18 cellular contexts compared by ENCODE assay signal in genomic region chr12:27486986-27487385, GRCh38. TPM values are rescaled to one million over a fixed set of nuclear protein-coding genes. Genes with fewer than 3 reads are reported as not detected.
DNase-seq lines count a peak whose midpoint lies in the region; ATAC-seq and TF ChIP-seq lines count a peak whose summit lies in the region.
"Had no signal": no experiment of that assay in that cellular context is flagged by ENCODE, and none has a peak within 500 bp of the region (broad histone marks: within the 10 kb centered on the region; RNA-seq: fewer than 3 reads in every experiment).

No MANE protein-coding gene starts in this region.

- in situ Hi-C loops in IMR-90 (cut with MboI; ENCODE audit: low sequenced_read_pairs): no loop called here

- no peaks in the 10 kb centered on the region for H3K36me3 ChIP-seq in IMR-90 (ENCODE audit: control insufficient read depth, insufficient read depth, low read length)
- H3K36me3 ChIP-seq in body of pancreas (replicated peaks in 1 of 2; ENCODE audit: insufficient read depth in 1 of 2, low read depth in 2 of 2): no peaks in the 10 kb centered on the region
- H3K36me3 ChIP-seq: BLaER1, HAP-1 had no signal

- H3K18ac ChIP-seq in IMR-90 (ENCODE audit: low read depth, low read length): no peak overlapping the region

- no peaks in the 10 kb centered on the region for H3K27me3 ChIP-seq in IMR-90 (ENCODE audit: control insufficient read depth, insufficient read depth, low read length)
- no peaks in the 10 kb centered on the region for H3K27me3 ChIP-seq in body of pancreas
- H3K27me3 ChIP-seq: BLaER1 had no signal

- H3K9me1 ChIP-seq in IMR-90 (ENCODE audit: insufficient read depth, low read length): no peaks in the 10 kb centered on the region

- H2BK15ac ChIP-seq in IMR-90 (ENCODE audit: low read depth, low read length): no peak overlapping the region

- TF ChIP-seq CTCF in IMR-90 (conservative IDR thresholded peaks at IDR 0.05; ENCODE audit: low read depth, low read length) (no peak), fibroblast of mammary gland (conservative IDR thresholded peaks at IDR 0.05; ENCODE audit: control insufficient read depth, insufficient read depth, low read depth, low read length) (no peak), body of pancreas (IDR thresholded peaks at IDR 0.05) (no peak)

- H2BK5ac ChIP-seq in IMR-90 (ENCODE audit: low read depth, low read length, poor library complexity, severe bottlenecking): no peak overlapping the region

- TF ChIP-seq POLR2A in IMR-90 (IDR thresholded peaks at IDR 0.05; ENCODE audit: low read depth, low read length): no peak
- no peak for TF ChIP-seq POLR2A in body of pancreas (IDR thresholded peaks at IDR 0.05)

- no peaks in the 10 kb centered on the region for H3K9me3 ChIP-seq in IMR-90 (ENCODE audit: control insufficient read depth, insufficient read depth, low read length)
- H3K9me3 ChIP-seq in body of pancreas: no peaks in the 10 kb centered on the region
- H3K9me3 ChIP-seq: HAP-1 had no signal

- no peak overlapping the region for H3K23ac ChIP-seq in IMR-90 (ENCODE audit: low read depth, low read length)

- DNase-seq in EH (ENCODE audit: low read depth) (peak; percentile 41), IMR-90 (peak; percentile 1), fibroblast of mammary gland (ENCODE audit: low read depth) (peak; percentile 45), NCI-H2107 treated with DMSO at 0.1 percent for 48 hours (lab: John Stamatoyannopoulos, UW; ENCODE audit: unreplicated experiment) (no peak), body of pancreas (no peak)
- DNase-seq: ACHN; CD4-positive, alpha-beta memory T cell; DMS79 treated with DMSO at 0.1 percent for 48 hours; EL had no signal

- no peak overlapping the region for H4K5ac ChIP-seq in IMR-90 (ENCODE audit: low read depth, low read length)

- H3K9ac ChIP-seq in IMR-90 (ENCODE audit: low read depth, low read length): no peak overlapping the region
- H3K9ac ChIP-seq: BLaER1 had no signal

- H2AK9ac ChIP-seq in IMR-90 (replicated peaks; ENCODE audit: low read depth, low read length, poor library complexity): no peak overlapping the region

- H3K4me2 ChIP-seq in IMR-90 (ENCODE audit: low read depth, low read length): no peak overlapping the region
- H3K4me2 ChIP-seq: BLaER1 had no signal

- H4K91ac ChIP-seq in IMR-90 (ENCODE audit: insufficient read depth, low read depth, low read length): no peak overlapping the region

- no peak overlapping the region for H4K8ac ChIP-seq in IMR-90 (ENCODE audit: low read depth in 2 of 2, low read length in 2 of 2)

- intact Hi-C loops in IMR-90 (cut with micrococcal nuclease): no loop called here
- intact Hi-C loops in body of pancreas (cut with DNase I): no loop called here

- no peak overlapping the region for H2AK5ac ChIP-seq in IMR-90 (ENCODE audit: low read depth, low read length)

- H3K4me3 ChIP-seq in IMR-90 (ENCODE audit: insufficient read depth, low read depth, low read length) (no peak overlapping the region), fibroblast of mammary gland (ENCODE audit: control insufficient read depth, low read depth, low read length) (no peak overlapping the region), body of pancreas (no peak overlapping the region)
- H3K4me3 ChIP-seq: BLaER1, GM12878, HAP-1, K562 had no signal

- H2AFZ ChIP-seq in IMR-90 (replicated peaks; ENCODE audit: low read length, poor library complexity): no peak overlapping the region

- H3K4ac ChIP-seq in IMR-90 (ENCODE audit: low read depth, low read length): no peak overlapping the region

- H2BK120ac ChIP-seq in IMR-90 (ENCODE audit: low read depth, low read length): no peak overlapping the region

- no peak for TF ChIP-seq RAD21 in IMR-90 (IDR thresholded peaks at IDR 0.05; ENCODE audit: low read length)

- H3K4me1 ChIP-seq in IMR-90 (ENCODE audit: control insufficient read depth, insufficient read depth, low read length) (no peaks in the 10 kb centered on the region), body of pancreas (peaks cover 3% of the 10 kb centered on the region)
- H3K4me1 ChIP-seq: HAP-1 had no signal

- CTCF ChIA-PET in IMR-90 (lab: Yijun Ruan, JAX): no interaction called here

- no peaks in the 10 kb centered on the region for H3K79me1 ChIP-seq in IMR-90 (ENCODE audit: low read depth in 1 of 2, low read length in 2 of 2)

- no peak overlapping the region for H3K56ac ChIP-seq in IMR-90 (ENCODE audit: extremely low read depth, insufficient read depth, low read length)

- dilution Hi-C loops in IMR-90 (cut with HindIII; ENCODE audit: low sequenced_read_pairs, unreplicated experiment): no loop called here

- H2BK20ac ChIP-seq in IMR-90 (ENCODE audit: low read depth, low read length): no peak overlapping the region

- H3K27ac ChIP-seq in IMR-90 (ENCODE audit: insufficient read depth, low read length) (no peak overlapping the region), body of pancreas (no peak overlapping the region)
- H3K27ac ChIP-seq: BLaER1, HL-60 had no signal

- H4K20me1 ChIP-seq in IMR-90 (ENCODE audit: insufficient read depth, low read length): no peaks in the 10 kb centered on the region
- H4K20me1 ChIP-seq: BLaER1 had no signal

- no peak for ATAC-seq in IMR-90 (ENCODE audit: low read depth)
- no peak for ATAC-seq in body of pancreas
- ATAC-seq in GM18868 (IDR thresholded peaks at IDR 0.05; ENCODE audit: unreplicated experiment): no peak
- ATAC-seq: GM12878, K562 had no signal

- POLR2A ChIA-PET in IMR-90 (lab: Charles Lee; ENCODE audit: unreplicated experiment): no interaction called here

- no peak overlapping the region for H3K14ac ChIP-seq in IMR-90 (replicated peaks; ENCODE audit: low read depth, low read length)

- BruUV-seq in IMR-90 (replicated peaks; lab: Mats Ljungman, UMichigan): no TSS peak

TF ChIP-seq in IMR-90, 13 proteins besides CTCF, POLR2A, EP300 and RAD21:
- TF ChIP-seq NFE2L2 (IDR thresholded peaks at IDR 0.05; ENCODE audit: low read depth, low read length): no peak
- no peak for TF ChIP-seq FOS (IDR thresholded peaks at IDR 0.05; ENCODE audit: low read depth, low read length)
- no peak for TF ChIP-seq SMC3 (IDR thresholded peaks at IDR 0.05; ENCODE audit: low read depth, low read length)
TF ChIP-seq in IMR-90: peak in this region for 0.

RNA-seq across cellular contexts. Expression of gene PPFIBP1, which starts 37.0 kb away (rescaled TPM):
- total RNA-seq in IMR-90 (2012; rRNA removed) (72.2 and 78.6 TPM in 2 replicates), body of pancreas (10 to 100 TPM; 63.9 to 67.5 TPM)
- 27.5 and 30.4 TPM in 2 replicates for polyA plus RNA-seq in IMR-90 (2012; rRNA removed)
- polyA plus RNA-seq in IMR-90 (2012; cell fraction: cytosol; rRNA removed): 6.9 and 9.1 TPM in 2 replicates
- polyA plus RNA-seq in IMR-90 (2012; cell fraction: nucleus; rRNA removed; ENCODE audit: low replicate concordance): 14.5 and 64.6 TPM in 2 replicates

RNA-seq across cellular contexts. Expression of gene SMCO2, which starts 40.5 kb away (rescaled TPM):
- not detected in 2 replicates for total RNA-seq in IMR-90 (2012; rRNA removed)
- polyA plus RNA-seq in IMR-90 (2012; rRNA removed): 0.19 and 0.33 TPM in 2 replicates
- 0.06 TPM in 1 of 2 replicates, not detected in the other for polyA plus RNA-seq in IMR-90 (2012; cell fraction: cytosol; rRNA removed)
- 0.07 and 1.3 TPM in 2 replicates for polyA plus RNA-seq in IMR-90 (2012; cell fraction: nucleus; rRNA removed; ENCODE audit: low replicate concordance)
- total RNA-seq in body of pancreas: not detected
- total RNA-seq: CD4-positive, alpha-beta memory T cell; G401; H4; K562 had no signal
- polyA plus RNA-seq: CD14-positive monocyte; CD4-positive, alpha-beta memory T cell; K562 had no signal

Comparison
In these comparisons a context has a peak if more than half of its experiments do, and no peak if none do; other contexts are left out.
1. DNase-seq: peak in EH (single experiment), IMR-90 (single experiment) and fibroblast of mammary gland (single experiment); none in NCI-H2107 treated with DMSO at 0.1 percent for 48 hours (single experiment) and body of pancreas (0 of 4).